ENCODE assay signal across 26 cellular contexts in the genomic region with DNA sequence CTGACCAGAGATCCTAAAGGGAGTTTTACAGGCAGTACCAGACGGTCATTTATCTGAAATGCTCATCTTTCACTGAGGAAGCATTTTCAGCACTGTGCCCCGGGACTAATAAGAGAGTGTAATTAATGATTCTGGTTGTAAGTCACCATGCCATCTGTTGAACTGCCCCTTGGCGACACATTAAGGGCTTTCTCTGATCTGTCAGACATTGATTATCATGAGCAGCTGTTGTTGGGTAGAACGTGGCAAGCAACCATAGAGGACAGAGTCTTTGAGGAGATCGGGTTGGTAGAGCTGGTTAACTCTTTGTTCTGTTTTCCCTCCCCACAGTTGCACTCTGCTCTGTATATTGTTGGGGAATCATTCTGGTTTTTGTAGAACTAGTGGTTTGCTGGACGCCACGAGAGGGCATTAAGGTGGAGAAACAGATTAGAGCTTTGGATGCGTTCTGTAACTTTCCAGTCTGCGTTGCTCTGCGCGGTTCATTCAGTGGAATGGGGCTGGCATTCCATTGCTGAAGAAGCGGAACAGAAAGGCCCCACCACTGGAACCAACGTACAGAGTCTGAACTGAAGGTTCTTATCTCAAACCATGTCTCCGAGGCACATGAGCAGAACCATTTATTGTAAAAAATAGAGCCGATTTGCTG. TPM values are rescaled to one million over a fixed set of nuclear protein-coding genes. Genes with fewer than 3 reads are reported as not detected.
A peak's percentile ranks its signal among the peaks of the same experiment; 100 is the strongest.
DNase-seq lines count a peak whose midpoint lies in the region; ATAC-seq, FAIRE-seq and TF ChIP-seq lines count a peak whose summit lies in the region.
"Had no signal": no experiment of that assay in that cellular context is flagged by ENCODE, and none has a peak within 500 bp of the region (broad histone marks: within the 10 kb centered on the region; RNA-seq: fewer than 3 reads in every experiment).

No MANE protein-coding gene starts in this region.

- CTCF ChIA-PET in SK-N-SH (lab: Yijun Ruan, JAX), result interaction anchor here (0.7 to 32.1 kb wide), 19 partner anchors 8 to 503 kb away, joined by 3 to 725 read pairs (median 4); partner anchors contain the start of gene TGM2

- no peak overlapping the region for H3K9ac ChIP-seq in SK-N-SH

- TF ChIP-seq POLR2A in GM12892 (IDR thresholded peaks at IDR 0.05; ENCODE audit: low read depth, low read length), result 0 out of 2 replicates have a peak, but pooled peaks have one; percentile 31
- TF ChIP-seq POLR2A in prostate gland (IDR thresholded peaks at IDR 0.05), result no peak

- no peaks in the 10 kb centered on the region for H3K9me2 ChIP-seq in SK-N-SH

- H4K20me1 ChIP-seq in SK-N-SH (ENCODE audit: insufficient read depth), result no peaks in the 10 kb centered on the region

- H3K4me1 ChIP-seq in SK-N-SH (ENCODE audit: control insufficient read depth in 1 of 2, insufficient read depth in 2 of 2, low read depth in 1 of 2, low read length in 1 of 2) (peaks cover 2 to 20% of the 10 kb centered on the region in 2 experiments; a peak in 2 of 4 replicates), prostate gland (replicated peaks) (peaks cover 6% of the 10 kb centered on the region)

- H2AFZ ChIP-seq in SK-N-SH (ENCODE audit: low read depth), result no peak overlapping the region

- H3K4me3 ChIP-seq in SK-N-SH (ENCODE audit: low read depth in 2 of 2, low read length in 1 of 2) (no peak overlapping the region), prostate gland (no peak overlapping the region)
- H3K4me3 ChIP-seq: lung, ovary, thoracic aorta had no signal

- H3K27ac ChIP-seq in SK-N-SH (ENCODE audit: low read depth in 2 of 2, low read length in 1 of 2) (peak overlapping the region in 1 of 2 experiments; percentile 96; a peak in 2 of 4 replicates), prostate gland (no peak overlapping the region)
- H3K27ac ChIP-seq: ovary, thoracic aorta had no signal

- H3K36me3 ChIP-seq in SK-N-SH (replicated peaks in 1 of 2; ENCODE audit: control insufficient read depth in 1 of 2, insufficient read depth in 2 of 2, low read length in 1 of 2), result peaks cover 83 to 94% of the 10 kb centered on the region in 2 experiments
- H3K36me3 ChIP-seq in prostate gland, result no peaks in the 10 kb centered on the region
- H3K36me3 ChIP-seq: ovary had no signal

- peaks cover 8% of the 10 kb centered on the region for H3F3A ChIP-seq in SK-N-SH (replicated peaks; ENCODE audit: insufficient read depth)

- no peaks in the 10 kb centered on the region for H3K27me3 ChIP-seq in SK-N-SH (ENCODE audit: insufficient read depth)
- H3K27me3 ChIP-seq in prostate gland (replicated peaks; ENCODE audit: insufficient read depth), result no peaks in the 10 kb centered on the region
- H3K27me3 ChIP-seq: ovary had no signal

- DNase-seq in GM12892 (ENCODE audit: insufficient read length) (no peak), SK-N-SH (peak; percentile 70), left ventricle myocardium superior (no peak), retina (peak; percentile 13), NCI-H1417 treated with DMSO at 0.1 percent for 48 hours (lab: John Stamatoyannopoulos, UW) (no peak), prostate gland (ENCODE audit: low spot score) (no peak), NCI-H1092 (lab: John Stamatoyannopoulos, UW) (no peak), iPS-NIHi11 (ENCODE audit: low spot score) (no peak)
- DNase-seq: activated CD4-positive, CD25-positive, alpha-beta regulatory T cell treated with anti-CD3 and anti-CD28 coated beads, Interleukin-2, amount 50 U/mL, for 72 hours; CD8-positive, alpha-beta T cell; DMS79 treated with DMSO at 0.1 percent for 48 hours; effector CD4-positive, alpha-beta T cell; GOT3; head of caudate nucleus; KG1; naive B cell; NCI-H2029 treated with DMSO at 0.1 percent for 48 hours; NCI-H446 treated with DMSO at 0.1 percent for 48 hours; ovary; stimulated activated CD4-positive, alpha-beta T cell treated with anti-CD3 and anti-CD28 coated beads, Interleukin-2, amount 100 ng/mL, for 24 hours; stimulated activated naive B cell treated with anti-CD40 and anti-IgM and Interleukin-4, amounts not matched to agents 10 μg/mL and 1 μg/mL and 100 μg/mL, for 72 hours had no signal

- H3K4me2 ChIP-seq in SK-N-SH, result no peak overlapping the region

- FAIRE-seq in GM12892 (lab: Jason Lieb, UNC), result no peak
- FAIRE-seq: astrocyte, GM19239 had no signal

- WGBS in SK-N-SH (ENCODE audit: low lambda C conversion rate), result 81% methylated on average over 15 of the region's 15 CpGs
- WGBS in prostate gland, result 75% methylated on average over 15 of the region's 15 CpGs

- TF ChIP-seq EP300 in SK-N-SH (IDR thresholded peaks at IDR 0.05; ENCODE audit: borderline replicate concordance in 1 of 2, low read depth in 1 of 2, low read length in 1 of 2), result peak in 1 of 2 experiments; percentile 97; a peak in 2 of 4 replicates

- TF ChIP-seq RAD21 in SK-N-SH (IDR thresholded peaks at IDR 0.05; ENCODE audit: low read length), result no peak

- POLR2A ChIA-PET in SK-N-SH (lab: Yijun Ruan, JAX), result interaction anchor here (0.6 kb wide), 2 partner anchors 41 to 380 kb away, joined by 3 read pairs; no protein-coding TSS in a partner anchor

- TF ChIP-seq CTCF in SK-N-SH (IDR thresholded peaks at IDR 0.05), result no peak
- no peak for TF ChIP-seq CTCF in prostate gland (IDR thresholded peaks at IDR 0.05)

- H3K79me2 ChIP-seq in SK-N-SH (ENCODE audit: insufficient read depth), result no peaks in the 10 kb centered on the region

- H3K9me3 ChIP-seq in SK-N-SH, result no peaks in the 10 kb centered on the region
- H3K9me3 ChIP-seq in prostate gland, result no peaks in the 10 kb centered on the region
- H3K9me3 ChIP-seq: ovary, thoracic aorta had no signal

- intact Hi-C loops in left ventricle myocardium superior (cut with micrococcal nuclease) (no loop called here), prostate gland (cut with DNase I) (no loop called here)

- peak; percentile 3 for ATAC-seq in left ventricle myocardium superior
- ATAC-seq: activated naive CD4-positive, alpha-beta T cell treated with anti-CD3 and anti-CD28 coated beads, Interleukin-2, amount 50 U/mL, for 72 hours; CD8-positive, alpha-beta T cell; stimulated activated naive B cell treated with anti-CD40 and anti-IgM and Interleukin-4, amounts not matched to agents 10 μg/mL and 1 μg/mL and 100 μg/mL, for 72 hours had no signal

TF ChIP-seq in SK-N-SH, 30 proteins besides CTCF, POLR2A, EP300 and RAD21:
- TF ChIP-seq CHD2 (IDR thresholded peaks at IDR 0.05; ENCODE audit: low read length, partially characterized antibody) (peak; percentile 85), GATA2 (CRISPR knock-in tag; IDR thresholded peaks at IDR 0.05) (peak; percentile 95), RXRA (IDR thresholded peaks at IDR 0.05; ENCODE audit: borderline replicate concordance, low read depth) (no peak), TCF12 (IDR thresholded peaks at IDR 0.05) (peak; percentile 36; the same call in 1 of the 2 replicates), ELF1 (IDR thresholded peaks at IDR 0.05) (no peak), POLR2AphosphoS5 (IDR thresholded peaks at IDR 0.05; ENCODE audit: low read depth, low read length) (no peak), NFIC (IDR thresholded peaks at IDR 0.05; ENCODE audit: borderline replicate concordance) (no peak), MXI1 (IDR thresholded peaks at IDR 0.05; ENCODE audit: low read depth, low read length) (peak; percentile 89), RFX5 (IDR thresholded peaks at IDR 0.05; ENCODE audit: low read length) (peak; percentile 71; the same call in 1 of the 2 replicates), RCOR1 (IDR thresholded peaks at IDR 0.05; ENCODE audit: low read length) (peak; percentile 93)
- TF ChIP-seq, protein P1, sequence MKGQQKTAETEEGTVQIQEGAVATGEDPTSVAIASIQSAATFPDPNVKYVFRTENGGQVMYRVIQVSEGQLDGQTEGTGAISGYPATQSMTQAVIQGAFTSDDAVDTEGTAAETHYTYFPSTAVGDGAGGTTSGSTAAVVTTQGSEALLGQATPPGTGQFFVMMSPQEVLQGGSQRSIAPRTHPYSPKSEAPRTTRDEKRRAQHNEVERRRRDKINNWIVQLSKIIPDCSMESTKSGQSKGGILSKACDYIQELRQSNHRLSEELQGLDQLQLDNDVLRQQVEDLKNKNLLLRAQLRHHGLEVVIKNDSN (IDR thresholded peaks at IDR 0.05; ENCODE audit: borderline replicate concordance, low read depth), result no peak

RNA-seq across cellular contexts. Expression of gene RPRD1B, which starts 34.3 kb away (rescaled TPM):
- 19.6 TPM for polyA plus RNA-seq in GM12892 (2012; ENCODE audit: missing spikeins)
- 11.8 and 13.3 TPM in 2 replicates for polyA plus RNA-seq in SK-N-SH (2012; rRNA removed)
- 12.9 and 14.0 TPM in 2 replicates for polyA plus RNA-seq in SK-N-SH (2012; cell fraction: cytosol; rRNA removed)
- polyA plus RNA-seq in SK-N-SH (2012; cell fraction: nucleus; rRNA removed), result 17.2 and 23.2 TPM in 2 replicates
- total RNA-seq in left ventricle myocardium superior (65.3 TPM), prostate gland (10 to 100 TPM; 21.9 to 27.5 TPM)

RNA-seq across cellular contexts. Expression of gene TTI1, which starts 34.6 kb away (rescaled TPM):
- 17.6 TPM for polyA plus RNA-seq in GM12892 (2012; ENCODE audit: missing spikeins)
- 14.7 and 15.6 TPM in 2 replicates for polyA plus RNA-seq in SK-N-SH (2012; rRNA removed)
- 10.3 and 12.2 TPM in 2 replicates for polyA plus RNA-seq in SK-N-SH (2012; cell fraction: cytosol; rRNA removed)
- 14.8 and 19.5 TPM in 2 replicates for polyA plus RNA-seq in SK-N-SH (2012; cell fraction: nucleus; rRNA removed)
- total RNA-seq in left ventricle myocardium superior (12.5 TPM), prostate gland (10 to 100 TPM; 14.8 to 26.2 TPM)

Comparison
In these comparisons a context has a peak if more than half of its experiments do, and no peak if none do; other contexts are left out.
1. DNase-seq: peak in SK-N-SH (single experiment) and retina (single experiment); none in GM12892 (single experiment), left ventricle myocardium superior (single experiment), NCI-H1417 treated with DMSO at 0.1 percent for 48 hours (single experiment), prostate gland (single experiment), NCI-H1092 (single experiment) and iPS-NIHi11 (single experiment).